Comparison of ENCODE assay signal across 8 cellular contexts in the genomic region with DNA sequence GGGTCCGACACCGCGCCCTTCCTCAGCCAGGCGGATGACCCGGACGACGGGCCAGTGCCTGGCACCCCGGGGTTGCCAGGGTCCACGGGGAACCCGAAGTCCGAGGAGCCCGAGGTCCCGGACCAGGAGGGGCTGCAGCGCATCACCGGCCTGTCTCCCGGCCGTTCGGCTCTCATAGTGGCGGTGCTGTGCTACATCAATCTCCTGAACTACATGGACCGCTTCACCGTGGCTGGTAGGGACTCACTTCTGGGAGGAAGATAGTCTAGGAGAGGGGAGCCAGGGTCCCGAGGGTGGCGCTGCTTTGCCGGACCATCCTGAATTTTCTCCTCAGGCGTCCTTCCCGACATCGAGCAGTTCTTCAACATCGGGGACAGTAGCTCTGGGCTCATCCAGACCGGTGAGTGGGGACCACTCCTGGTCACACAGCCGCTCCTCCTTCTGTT. TPM values are rescaled to one million over a fixed set of nuclear protein-coding genes. Genes with fewer than 3 reads are reported as not detected.
DNase-seq lines count a peak whose midpoint lies in the region; ATAC-seq and TF ChIP-seq lines count a peak whose summit lies in the region.

No MANE protein-coding gene starts in this region.

- no peak for DNase-seq in astrocyte of the spinal cord (ENCODE audit: low read depth, low spot score)
- no peak for DNase-seq in lower leg skin (ENCODE audit: low spot score in 2 of 2)
- DNase-seq in SW480 (ENCODE audit: low spot score) = no peak
- DNase-seq in activated gamma-delta T cell (lab: John Stamatoyannopoulos, UW) = no peak
- no peak for DNase-seq in activated CD4-positive, alpha-beta T cell treated with anti-CD3 and anti-CD28 coated beads, Interleukin-2, amount 50 U/mL, for 48 hours

- TF ChIP-seq CTCF in astrocyte of the spinal cord (IDR thresholded peaks at IDR 0.05; ENCODE audit: low read depth, low read length) (no peak), lower leg skin (IDR thresholded peaks at IDR 0.05) (no peak)

- H3K27ac ChIP-seq in urinary bladder (ENCODE audit: low read depth) = no peak overlapping the region

- in situ Hi-C loops in astrocyte of the spinal cord (cut with HindIII; ENCODE audit: low sequenced_read_pairs) = no loop called here

- intact Hi-C loops in lower leg skin (cut with DNase I; ENCODE audit: low total_unique reads) = no loop called here

- peak overlapping the region; percentile 92 for H3K4me3 ChIP-seq in astrocyte of the spinal cord (ENCODE audit: low read depth, low read length)
- H3K4me3 ChIP-seq in lower leg skin (ENCODE audit: low read depth, poor library complexity, severe bottlenecking) = peak overlapping the region; percentile 83
- H3K4me3 ChIP-seq in urinary bladder (ENCODE audit: low read depth, low read length) = peak overlapping the region; percentile 89

- H3K36me3 ChIP-seq in urinary bladder (ENCODE audit: insufficient read depth) = no peaks in the 10 kb centered on the region

- TF ChIP-seq POLR2A in GM18505 (IDR thresholded peaks at IDR 0.05; ENCODE audit: borderline replicate concordance, extremely low read depth, insufficient read depth, insufficient read length) (no peak), lower leg skin (IDR thresholded peaks at IDR 0.05) (no peak)

- no peaks in the 10 kb centered on the region for H3K4me1 ChIP-seq in urinary bladder (ENCODE audit: insufficient read depth)

- ATAC-seq in GM18505 (IDR thresholded peaks at IDR 0.05; ENCODE audit: unreplicated experiment) (peak; percentile 30), HG03280 (IDR thresholded peaks at IDR 0.05; ENCODE audit: unreplicated experiment) (peak; percentile 21)

- WGBS in lower leg skin, 2 donors = 7 to 10% methylated on average over 18 to 20 of the region's 30 CpGs
- WGBS in urinary bladder = 5% methylated on average over 30 of the region's 30 CpGs

RNA-seq across cellular contexts. Expression of gene SPNS1, which starts 0.6 kb away (rescaled TPM):
- total RNA-seq in lower leg skin (10 to 100 TPM; 24.2 to 34.6 (median 34.0) TPM), urinary bladder (16.1 TPM)
- 37.1 TPM for polyA plus RNA-seq in urinary bladder

RNA-seq across cellular contexts. Expression of gene LAT, which starts 9.7 kb away (rescaled TPM):
- 1 to 10 TPM in 3 of 4 donors, under 1 TPM in 1; 0.88 to 9.0 (median 3.3) TPM for total RNA-seq in lower leg skin
- 1.0 TPM for total RNA-seq in urinary bladder
- 9.9 TPM for polyA plus RNA-seq in urinary bladder

RNA-seq across cellular contexts. Expression of gene NFATC2IP, which starts 24.4 kb away (rescaled TPM):
- total RNA-seq in lower leg skin (10 to 100 TPM; 22.0 to 32.8 (median 25.1) TPM), urinary bladder (22.2 TPM)
- 25.2 TPM for polyA plus RNA-seq in urinary bladder

RNA-seq across cellular contexts. Expression of gene CD19, which starts 43.4 kb away (rescaled TPM):
- total RNA-seq in lower leg skin (1 to 10 TPM in 1 of 4 donors, under 1 TPM in 1, not detected in 2; 0.26 to 1.1 TPM), urinary bladder (0.16 TPM)
- polyA plus RNA-seq in urinary bladder = 0.70 TPM

RNA-seq across cellular contexts. Expression of gene RABEP2, which starts 50.1 kb away (rescaled TPM):
- 100 to 1,000 TPM in 2 of 4 donors, 10 to 100 TPM in 2; 80.7 to 124 (median 94.9) TPM for total RNA-seq in lower leg skin
- total RNA-seq in urinary bladder = 17.0 TPM
- polyA plus RNA-seq in urinary bladder = 23.4 TPM
